In genomic region chr10:1464866-1465265, GRCh38 we compare ENCODE assay signal across 19 cellular contexts.
DNase-seq lines count a peak whose midpoint lies in the region; ATAC-seq, FAIRE-seq and TF ChIP-seq lines count a peak whose summit lies in the region.
"Had no signal": no experiment of that assay in that cellular context is flagged by ENCODE, and none has a peak within 500 bp of the region (broad histone marks: within the 10 kb centered on the region; RNA-seq: fewer than 3 reads in every experiment).

No MANE protein-coding gene starts in this region.

- TF ChIP-seq EP300 in A549 (IDR thresholded peaks at IDR 0.05): no peak

- H3K4me3 ChIP-seq in A549 (no peak overlapping the region), DND-41 (ENCODE audit: low read depth in 1 of 2, low read length in 2 of 2) (no peak overlapping the region), PC-9 (no peak overlapping the region)
- H3K4me3 ChIP-seq: MG63, ovary, sigmoid colon, SJSA1 had no signal

- H3K27ac Mint-ChIP-seq in IgD-negative memory B cell: peak overlapping the region in 2 of 3 donors; percentile 70 to 89
- H3K27ac Mint-ChIP-seq: endodermal cell had no signal

- BruUV-seq in PC-9 (replicated peaks; lab: Mats Ljungman, UMichigan): no TSS peak

- H2AFZ ChIP-seq in DND-41 (ENCODE audit: low read depth, low read length) (no peak overlapping the region), PC-9 (no peak overlapping the region)

- no peak for DNase-seq in A549 (ENCODE audit: low read depth in 1 of 2, low spot score in 1 of 2)
- no peak for DNase-seq in DND-41
- DNase-seq in kidney tubule cell (ENCODE audit: low spot score): peak; percentile 2
- DNase-seq in PC-9: no peak
- no peak for DNase-seq in COLO668 (lab: John Stamatoyannopoulos, UW; ENCODE audit: unreplicated experiment)
- DNase-seq: activated CD4-positive, alpha-beta T cell treated with anti-CD3 and anti-CD28 coated beads for 4 hours; activated effector memory CD4-positive, alpha-beta T cell treated with anti-CD3 and anti-CD28 coated beads, Interleukin-2, amount 50 U/mL, for 16 hours; anterior cingulate cortex; endodermal cell; left colon; MG63; NCI-H1694 treated with DMSO at 0.1 percent for 48 hours; ovary; sigmoid colon; stimulated activated CD4-positive, alpha-beta T cell treated with anti-CD3 and anti-CD28 coated beads, Interleukin-1b, Interleukin-23, amount 100 ng/mL, for 48 hours had no signal

- no peaks in the 10 kb centered on the region for H3K9me2 ChIP-seq in PC-9 (ENCODE audit: insufficient read depth)

- H3K4me2 ChIP-seq in A549 (peak overlapping the region; percentile 61), DND-41 (ENCODE audit: insufficient read depth, low read length) (no peak overlapping the region), PC-9 (no peak overlapping the region)

- intact Hi-C loops in PC-9 (cut with micrococcal nuclease; ENCODE audit: unreplicated experiment): no loop called here

- peak in 1 of 2 experiments; percentile 38; a peak in 3 of 6 replicates for ATAC-seq in A549
- ATAC-seq in DND-41 (ENCODE audit: insufficient read depth, low read depth): no peak
- no peak for ATAC-seq in GM19455 (IDR thresholded peaks at IDR 0.05; ENCODE audit: unreplicated experiment)
- no peak for ATAC-seq in GM21723 (IDR thresholded peaks at IDR 0.05; ENCODE audit: unreplicated experiment)
- ATAC-seq: left colon had no signal

- FAIRE-seq in A549 (lab: Jason Lieb, UNC): no peak

- H3K27me3 ChIP-seq in DND-41 (ENCODE audit: insufficient read depth, low read length, poor library complexity) (no peaks in the 10 kb centered on the region), PC-9 (ENCODE audit: insufficient read depth, low read depth) (peaks cover 29% of the 10 kb centered on the region)
- H3K27me3 ChIP-seq: ovary had no signal

- no peaks in the 10 kb centered on the region for H3F3A ChIP-seq in PC-9 (ENCODE audit: insufficient read depth, low read depth)

- peaks cover 14 to 29% (median 25%) of the 10 kb centered on the region in 3 donors for H3K4me1 Mint-ChIP-seq in IgD-negative memory B cell
- H3K4me1 Mint-ChIP-seq: endodermal cell had no signal

- H3K36me3 ChIP-seq in DND-41 (ENCODE audit: insufficient read depth, low read length) (no peaks in the 10 kb centered on the region), PC-9 (ENCODE audit: low read depth) (no peaks in the 10 kb centered on the region)
- H3K36me3 ChIP-seq: MG63, ovary, sigmoid colon, SJSA1 had no signal

- TF ChIP-seq CTCF in A549 (IDR thresholded peaks at IDR 0.05) (no peak), DND-41 (IDR thresholded peaks at IDR 0.05; ENCODE audit: borderline replicate concordance, extremely low read depth, low read length, poor library complexity, severe bottlenecking) (no peak), PC-9 (conservative IDR thresholded peaks at IDR 0.05) (no peak)

- no peaks in the 10 kb centered on the region for H3K9me3 Mint-ChIP-seq in IgD-negative memory B cell
- H3K9me3 Mint-ChIP-seq: endodermal cell had no signal

- peaks cover 11% of the 10 kb centered on the region for H3K27me3 Mint-ChIP-seq in IgD-negative memory B cell

- CTCF ChIA-PET in A549 (lab: Yijun Ruan, JAX): interaction anchor here (0.9 kb wide), 1 partner anchor 12 kb away, joined by 3 read pairs; no protein-coding TSS in a partner anchor
- CTCF ChIA-PET in PC-9 (lab: Charles Lee): no interaction called here

- H3K9me3 ChIP-seq in A549 (no peaks in the 10 kb centered on the region), DND-41 (ENCODE audit: insufficient read depth, low read length, severe bottlenecking) (no peaks in the 10 kb centered on the region), PC-9 (ENCODE audit: insufficient read depth, low read depth) (no peaks in the 10 kb centered on the region)
- H3K9me3 ChIP-seq: MG63, ovary, sigmoid colon, SJSA1 had no signal

- TF ChIP-seq POLR2A in A549 (IDR thresholded peaks at IDR 0.05; ENCODE audit: low read length): no peak

- no peaks in the 10 kb centered on the region for H3K79me2 ChIP-seq in DND-41 (ENCODE audit: insufficient read depth, low read length)
- no peaks in the 10 kb centered on the region for H3K79me2 ChIP-seq in PC-9 (ENCODE audit: low read depth)

- H3K4me1 ChIP-seq in A549 (0 out of 3 replicates have a peak, but pooled peaks cover 7% of the 10 kb centered on the region), DND-41 (ENCODE audit: insufficient read depth, low read length) (peaks cover 59% of the 10 kb centered on the region), PC-9 (replicated peaks; ENCODE audit: insufficient read depth) (no peaks in the 10 kb centered on the region)
- H3K4me1 ChIP-seq: sigmoid colon had no signal

- no peak for TF ChIP-seq RAD21 in A549 (conservative IDR thresholded peaks at IDR 0.05 in 1 of 2, IDR thresholded peaks at IDR 0.05 in 1 of 2)

- H3K27ac ChIP-seq in A549 (no peak overlapping the region), DND-41 (ENCODE audit: low read length) (peak overlapping the region; percentile 87), PC-9 (no peak overlapping the region)
- H3K27ac ChIP-seq: ovary, sigmoid colon, SJSA1 had no signal

- H4K20me1 ChIP-seq in DND-41 (ENCODE audit: insufficient read depth, low read length) (no peaks in the 10 kb centered on the region), PC-9 (ENCODE audit: insufficient read depth) (no peaks in the 10 kb centered on the region)

- 33% methylated on average over 16 of the region's 18 CpGs for WGBS in A549 (ENCODE audit: missing lambda C conversion rate)

- no peaks in the 10 kb centered on the region for H3K36me3 Mint-ChIP-seq in IgD-negative memory B cell

- H3K4me3 Mint-ChIP-seq in IgD-negative memory B cell: peak overlapping the region; percentile 61 to 88 (median 75)
- H3K4me3 Mint-ChIP-seq: endodermal cell had no signal

- peak overlapping the region; percentile 44 for H3K9ac ChIP-seq in DND-41 (ENCODE audit: low read depth, low read length)

- POLR2A ChIA-PET in A549 (lab: Yijun Ruan, JAX) (no interaction called here), PC-9 (lab: Charles Lee; ENCODE audit: unreplicated experiment) (no interaction called here)

TF ChIP-seq in A549, 52 proteins besides CTCF, POLR2A, EP300 and RAD21:
- TF ChIP-seq HEYL (CRISPR knock-in tag; IDR thresholded peaks at IDR 0.05): no peak
